In genomic region chr1:93021539-93022134, GRCh38 we compare ENCODE assay signal across 9 cellular contexts. TPM values are rescaled to one million over a fixed set of nuclear protein-coding genes. Genes with fewer than 3 reads are reported as not detected.
A peak's percentile ranks its signal among the peaks of the same experiment; 100 is the strongest.
DNase-seq lines count a peak whose midpoint lies in the region; ATAC-seq and TF ChIP-seq lines count a peak whose summit lies in the region.
"Had no signal": no experiment of that assay in that cellular context is flagged by ENCODE, and none has a peak within 500 bp of the region (broad histone marks: within the 10 kb centered on the region; RNA-seq: fewer than 3 reads in every experiment).

No MANE protein-coding gene starts in this region.

- H3K27ac Mint-ChIP-seq in T-helper 17 cell: no peak overlapping the region
- H3K27ac Mint-ChIP-seq: activated naive CD4-positive, alpha-beta T cell treated with anti-CD3 and anti-CD28 coated beads, Interleukin-2, amount 50 U/mL, for 24 hours had no signal

- H3K4me3 ChIP-seq in foreskin fibroblast (ENCODE audit: low read depth in 1 of 2, low read length in 2 of 2) (no peak overlapping the region), retinal pigment epithelial cell (ENCODE audit: low read length) (no peak overlapping the region)

- no peaks in the 10 kb centered on the region for H3K9me3 ChIP-seq in T-helper 17 cell (ENCODE audit: control insufficient read depth, low read length, poor library complexity, severe bottlenecking)

- peaks cover 6% of the 10 kb centered on the region for H3K4me1 Mint-ChIP-seq in T-helper 17 cell
- H3K4me1 Mint-ChIP-seq: activated naive CD4-positive, alpha-beta T cell treated with anti-CD3 and anti-CD28 coated beads, Interleukin-2, amount 50 U/mL, for 24 hours had no signal

- peaks cover 12% of the 10 kb centered on the region for H3K27me3 Mint-ChIP-seq in T-helper 17 cell
- H3K27me3 Mint-ChIP-seq: activated naive CD4-positive, alpha-beta T cell treated with anti-CD3 and anti-CD28 coated beads, Interleukin-2, amount 50 U/mL, for 24 hours had no signal

- H3K36me3 Mint-ChIP-seq in T-helper 17 cell (ENCODE audit: low read depth): peaks cover 2% of the 10 kb centered on the region
- H3K36me3 Mint-ChIP-seq: activated naive CD4-positive, alpha-beta T cell treated with anti-CD3 and anti-CD28 coated beads, Interleukin-2, amount 50 U/mL, for 24 hours had no signal

- no peak overlapping the region for H3K4me3 Mint-ChIP-seq in T-helper 17 cell
- H3K4me3 Mint-ChIP-seq: activated naive CD4-positive, alpha-beta T cell treated with anti-CD3 and anti-CD28 coated beads, Interleukin-2, amount 50 U/mL, for 24 hours had no signal

- peak; percentile 54 for DNase-seq in NCI-H2107 treated with DMSO at 0.1 percent for 48 hours (lab: John Stamatoyannopoulos, UW; ENCODE audit: unreplicated experiment)
- no peak for DNase-seq in NCI-H2107 (lab: John Stamatoyannopoulos, UW)
- DNase-seq in NAMALWA (ENCODE audit: low spot score): peak; percentile 83
- DNase-seq in T-helper 17 cell: no peak
- DNase-seq in foreskin fibroblast: peak in 1 of 2 donors; percentile 56
- DNase-seq in retinal pigment epithelial cell (ENCODE audit: low read depth): no peak
- no peak for DNase-seq in effector CD8-positive, alpha-beta T cell (lab: John Stamatoyannopoulos, UW)

- peak; percentile 67 for TF ChIP-seq CTCF in foreskin fibroblast (IDR thresholded peaks at IDR 0.05; ENCODE audit: low read depth, low read length)
- peak; percentile 67 for TF ChIP-seq CTCF in retinal pigment epithelial cell (conservative IDR thresholded peaks at IDR 0.05; ENCODE audit: low read depth, low read length)

- ATAC-seq in GM21723 (IDR thresholded peaks at IDR 0.05; ENCODE audit: unreplicated experiment) (peak; percentile 75), T-helper 17 cell (peak; percentile 70)

RNA-seq across cellular contexts. Expression of gene MTF2, which starts 57.4 kb away (rescaled TPM):
- 10 to 100 TPM; 37.7 to 42.4 TPM for total RNA-seq in T-helper 17 cell

Comparison
In these comparisons a context has a peak if more than half of its experiments do, and no peak if none do; other contexts are left out.
1. DNase-seq: peak in NCI-H2107 treated with DMSO at 0.1 percent for 48 hours (single experiment) and NAMALWA (single experiment); none in NCI-H2107 (single experiment), T-helper 17 cell (0 of 3), retinal pigment epithelial cell (single experiment) and effector CD8-positive, alpha-beta T cell (single experiment).